ENCODE assay signal across 1 cellular context in genomic region chr6:141969201-141969600, GRCh38.
TF ChIP-seq lines count a peak whose summit lies in the region.

No MANE protein-coding gene starts in this region.

TF ChIP-seq in SK-N-SH treated with all-trans-retinoic acid at 6 μM for 48 hours, 23 proteins besides CTCF, POLR2A, EP300 and RAD21 (continued from another document):
- TF ChIP-seq ARNTL (CRISPR knock-in tag; IDR thresholded peaks at IDR 0.05; ENCODE audit: borderline replicate concordance, low read depth) (no peak), TOX (CRISPR knock-in tag; IDR thresholded peaks at IDR 0.05; ENCODE audit: borderline replicate concordance) (no peak), ZNF565 (CRISPR knock-in tag; conservative IDR thresholded peaks at IDR 0.05; ENCODE audit: low read depth) (no peak), CSDC2 (CRISPR knock-in tag; IDR thresholded peaks at IDR 0.05) (no peak)
TF ChIP-seq in SK-N-SH treated with all-trans-retinoic acid at 6 μM for 48 hours: peak in this region for 0.
